20 cellular contexts compared by ENCODE assay signal in genomic region chr11:75874942-75875341, GRCh38. TPM values are rescaled to one million over a fixed set of nuclear protein-coding genes. Genes with fewer than 3 reads are reported as not detected.
DNase-seq lines count a peak whose midpoint lies in the region; ATAC-seq and TF ChIP-seq lines count a peak whose summit lies in the region.
"Had no signal": no experiment of that assay in that cellular context is flagged by ENCODE, and none has a peak within 500 bp of the region (broad histone marks: within the 10 kb centered on the region; RNA-seq: fewer than 3 reads in every experiment).

No MANE protein-coding gene starts in this region.

- H3K9me3 ChIP-seq in OCI-LY3 (ENCODE audit: insufficient read depth, low read length) (no peaks in the 10 kb centered on the region), upper lobe of right lung (no peaks in the 10 kb centered on the region), spleen (no peaks in the 10 kb centered on the region)
- H3K9me3 ChIP-seq: BE2C had no signal

- H3K27me3 ChIP-seq in OCI-LY3 (ENCODE audit: low read depth, low read length) (no peaks in the 10 kb centered on the region), upper lobe of right lung (no peaks in the 10 kb centered on the region), spleen (replicated peaks in 1 of 7) (no peaks in the 10 kb centered on the region)
- H3K27me3 ChIP-seq: BE2C had no signal

- H4K20me1 ChIP-seq in OCI-LY3 (ENCODE audit: insufficient read depth, low read length), result peaks cover 46% of the 10 kb centered on the region

- no peak overlapping the region for H3K4me3 Mint-ChIP-seq in dendritic cell treated with granulocyte-macrophage colony-stimulating factor and Interleukin-4, amounts not matched to agents 40 ng/mL and 50 ng/mL, for 4 days
- peak overlapping the region; percentile 66 to 69 for H3K4me3 Mint-ChIP-seq in stimulated activated naive B cell treated with anti-CD40 and anti-IgM and Interleukin-4, amounts not matched to agents 10 μg/mL and 1 μg/mL and 100 μg/mL, for 72 hours
- H3K4me3 Mint-ChIP-seq: CD8-positive, alpha-beta T cell; HFFc6 had no signal

- TF ChIP-seq POLR2A in spleen (IDR thresholded peaks at IDR 0.05), result no peak

- H3K36me3 ChIP-seq in OCI-LY3 (replicated peaks; ENCODE audit: low read depth, low read length) (peaks cover 34% of the 10 kb centered on the region), upper lobe of right lung (peaks cover under 1% of the 10 kb centered on the region), spleen (peaks cover 0 to 20% (median 0%) of the 10 kb centered on the region in 6 donors)
- H3K36me3 ChIP-seq: BE2C had no signal

- intact Hi-C loops in dendritic cell treated with granulocyte-macrophage colony-stimulating factor and Interleukin-4, amounts not matched to agents 40 ng/mL and 50 ng/mL, for 4 days (cut with micrococcal nuclease), result loop anchor here (5.0 kb wide), 1 partner anchor 168 kb away; no protein-coding TSS in a partner anchor
- intact Hi-C loops in upper lobe of right lung (cut with DNase I) (no loop called here), spleen (cut with DNase I; ENCODE audit: low total_unique reads) (no loop called here)

- H3K27ac ChIP-seq in OCI-LY3 (ENCODE audit: low read length), result no peak overlapping the region
- no peak overlapping the region for H3K27ac ChIP-seq in upper lobe of right lung
- H3K27ac ChIP-seq in spleen, result no peak overlapping the region

- H2AFZ ChIP-seq in OCI-LY3 (ENCODE audit: low read depth, low read length), result no peak overlapping the region

- ATAC-seq in stimulated activated naive B cell treated with anti-CD40 and anti-IgM and Interleukin-4, amounts not matched to agents 10 μg/mL and 1 μg/mL and 100 μg/mL, for 72 hours (replicated peaks), result no peak
- ATAC-seq in upper lobe of right lung, result no peak
- ATAC-seq in HG02973 (IDR thresholded peaks at IDR 0.05; ENCODE audit: unreplicated experiment), result no peak
- ATAC-seq: CD8-positive, alpha-beta T cell; Panc1; Right ventricle myocardium inferior; SK-N-SH treated with all-trans-retinoic acid at 6 μM for 48 hours had no signal

- H3K4me2 ChIP-seq in OCI-LY3 (ENCODE audit: low read length), result peak overlapping the region; percentile 97

- H3K27me3 Mint-ChIP-seq in dendritic cell treated with granulocyte-macrophage colony-stimulating factor and Interleukin-4, amounts not matched to agents 40 ng/mL and 50 ng/mL, for 4 days, result no peaks in the 10 kb centered on the region
- no peaks in the 10 kb centered on the region for H3K27me3 Mint-ChIP-seq in stimulated activated naive B cell treated with anti-CD40 and anti-IgM and Interleukin-4, amounts not matched to agents 10 μg/mL and 1 μg/mL and 100 μg/mL, for 72 hours

- H3K9me3 Mint-ChIP-seq in dendritic cell treated with granulocyte-macrophage colony-stimulating factor and Interleukin-4, amounts not matched to agents 40 ng/mL and 50 ng/mL, for 4 days, result no peaks in the 10 kb centered on the region
- no peaks in the 10 kb centered on the region for H3K9me3 Mint-ChIP-seq in stimulated activated naive B cell treated with anti-CD40 and anti-IgM and Interleukin-4, amounts not matched to agents 10 μg/mL and 1 μg/mL and 100 μg/mL, for 72 hours
- H3K9me3 Mint-ChIP-seq: CD8-positive, alpha-beta T cell; HFFc6 had no signal

- H3K4me1 Mint-ChIP-seq in dendritic cell treated with granulocyte-macrophage colony-stimulating factor and Interleukin-4, amounts not matched to agents 40 ng/mL and 50 ng/mL, for 4 days (ENCODE audit: low read depth), result peaks cover 70% of the 10 kb centered on the region
- H3K4me1 Mint-ChIP-seq in stimulated activated naive B cell treated with anti-CD40 and anti-IgM and Interleukin-4, amounts not matched to agents 10 μg/mL and 1 μg/mL and 100 μg/mL, for 72 hours, result peaks cover 50 to 78% of the 10 kb centered on the region in 2 donors

- WGBS in spleen, 5 donors, result 53 to 73% (median 63%) methylated on average over 3 of the region's 3 CpGs

- peak overlapping the region; percentile 28; the same call in 1 of the 2 replicates for H3K4me3 ChIP-seq in GM08714 (ENCODE audit: low read length)
- H3K4me3 ChIP-seq in OCI-LY3 (ENCODE audit: low read length), result no peak overlapping the region
- H3K4me3 ChIP-seq in upper lobe of right lung, result no peak overlapping the region
- H3K4me3 ChIP-seq in spleen, result no peak overlapping the region

- TF ChIP-seq CTCF in OCI-LY3 (IDR thresholded peaks at IDR 0.05; ENCODE audit: low read depth, low read length) (no peak), upper lobe of right lung (IDR thresholded peaks at IDR 0.05) (no peak), spleen (IDR thresholded peaks at IDR 0.05 in 8 of 11, conservative IDR thresholded peaks at IDR 0.05 in 3 of 11) (no peak)

- peaks cover 54% of the 10 kb centered on the region for H3K79me2 ChIP-seq in OCI-LY3 (ENCODE audit: low read length)

- peak overlapping the region; percentile 93 for H3K27ac Mint-ChIP-seq in dendritic cell treated with granulocyte-macrophage colony-stimulating factor and Interleukin-4, amounts not matched to agents 40 ng/mL and 50 ng/mL, for 4 days
- H3K27ac Mint-ChIP-seq in stimulated activated naive B cell treated with anti-CD40 and anti-IgM and Interleukin-4, amounts not matched to agents 10 μg/mL and 1 μg/mL and 100 μg/mL, for 72 hours, result peak overlapping the region; percentile 91
- H3K27ac Mint-ChIP-seq: CD8-positive, alpha-beta T cell; HFFc6 had no signal

- no peak overlapping the region for H3K9ac ChIP-seq in OCI-LY3 (ENCODE audit: low read length)

- no peak for DNase-seq in stimulated activated naive B cell treated with anti-CD40 and anti-IgM and Interleukin-4, amounts not matched to agents 10 μg/mL and 1 μg/mL and 100 μg/mL, for 72 hours
- DNase-seq in upper lobe of right lung (no peak), germinal center (ENCODE audit: low spot score) (no peak), spleen (no peak)
- DNase-seq: BE2C; CD8-positive, alpha-beta T cell; DND-41; GF-D8; HFFc6; NCI-H146; NCI-H2081 treated with DMSO at 0.1 percent for 48 hours; NCI-H2227 treated with DMSO at 0.1 percent for 48 hours; NCI-H526 had no signal

- H3K4me1 ChIP-seq in OCI-LY3 (ENCODE audit: low read length) (peaks cover 42% of the 10 kb centered on the region), upper lobe of right lung (no peaks in the 10 kb centered on the region), spleen (peaks cover 8 to 70% (median 29%) of the 10 kb centered on the region in 6 donors)
- H3K4me1 ChIP-seq: BE2C had no signal

- peaks cover 35% of the 10 kb centered on the region for H3K36me3 Mint-ChIP-seq in dendritic cell treated with granulocyte-macrophage colony-stimulating factor and Interleukin-4, amounts not matched to agents 40 ng/mL and 50 ng/mL, for 4 days (ENCODE audit: low read depth)
- peaks cover 39 to 55% of the 10 kb centered on the region in 2 donors for H3K36me3 Mint-ChIP-seq in stimulated activated naive B cell treated with anti-CD40 and anti-IgM and Interleukin-4, amounts not matched to agents 10 μg/mL and 1 μg/mL and 100 μg/mL, for 72 hours

RNA-seq across cellular contexts. Expression of gene UVRAG, which starts 59.9 kb away (rescaled TPM):
- total RNA-seq in upper lobe of right lung (31.0 TPM), spleen (10 to 100 TPM; 35.0 to 80.8 (median 58.8) TPM)
- polyA plus RNA-seq in spleen, result 10 to 100 TPM; 13.8 to 15.7 (median 14.8) TPM
